Comparison of ENCODE assay signal across 8 cellular contexts in genomic region chr1:176843352-176844297, GRCh38.
DNase-seq lines count a peak whose midpoint lies in the region; ATAC-seq, FAIRE-seq and TF ChIP-seq lines count a peak whose summit lies in the region.

No MANE protein-coding gene starts in this region.

- TF ChIP-seq CTCF in choroid plexus epithelial cell (conservative IDR thresholded peaks at IDR 0.05; ENCODE audit: low read depth, low read length) = peak; percentile 49

- peak; percentile 5 to 75 (median 65) for DNase-seq in NCI-H1417 (lab: John Stamatoyannopoulos, UW)
- DNase-seq in NCI-H1417 treated with DMSO at 0.1 percent for 48 hours (lab: John Stamatoyannopoulos, UW) = no peak
- DNase-seq in NCI-H345 (lab: John Stamatoyannopoulos, UW) = peak; percentile 34
- DNase-seq in choroid plexus epithelial cell (ENCODE audit: low read depth) = peak; percentile 59
- DNase-seq in lung microvascular endothelial cell (ENCODE audit: low read depth in 2 of 2) = peak; percentile 47 to 58
- DNase-seq in GM12892 (ENCODE audit: insufficient read length) = no peak

- no peak for TF ChIP-seq POLR2A in GM12892 (IDR thresholded peaks at IDR 0.05; ENCODE audit: low read depth, low read length)

- ATAC-seq in GM18861 (IDR thresholded peaks at IDR 0.05; ENCODE audit: unreplicated experiment) (no peak), HG02571 (IDR thresholded peaks at IDR 0.05; ENCODE audit: unreplicated experiment) (no peak)

- no peak for FAIRE-seq in GM12892 (lab: Jason Lieb, UNC)

- H3K4me3 ChIP-seq in choroid plexus epithelial cell (ENCODE audit: low read depth, low read length) = no peak overlapping the region

Comparison
In these comparisons a context has a peak if more than half of its experiments do, and no peak if none do; other contexts are left out.
1. DNase-seq: peak in NCI-H1417 (3 of 3), NCI-H345 (single experiment), choroid plexus epithelial cell (single experiment) and lung microvascular endothelial cell (2 of 2); none in NCI-H1417 treated with DMSO at 0.1 percent for 48 hours (single experiment) and GM12892 (single experiment).